ENCODE assay signal across 9 cellular contexts in genomic region chr7:24727165-24728120, GRCh38. TPM values are rescaled to one million over a fixed set of nuclear protein-coding genes. Genes with fewer than 3 reads are reported as not detected.
DNase-seq lines count a peak whose midpoint lies in the region; ATAC-seq and TF ChIP-seq lines count a peak whose summit lies in the region.
"Had no signal": no experiment of that assay in that cellular context is flagged by ENCODE, and none has a peak within 500 bp of the region (broad histone marks: within the 10 kb centered on the region; RNA-seq: fewer than 3 reads in every experiment).

No MANE protein-coding gene starts in this region.

- H3K36me3 ChIP-seq in mesenchymal stem cell (ENCODE audit: control insufficient read depth in 1 of 2, insufficient read depth in 2 of 2, low read depth in 1 of 2, low read length in 2 of 2) (peaks cover 4 to 20% of the 10 kb centered on the region in 2 experiments), esophagus squamous epithelium (no peaks in the 10 kb centered on the region), neuronal stem cell (replicated peaks in 1 of 2; ENCODE audit: control insufficient read depth in 2 of 2, insufficient read depth in 2 of 2, low read length in 2 of 2) (peaks cover 0 to under 1% of the 10 kb centered on the region in 2 donors)
- H3K36me3 ChIP-seq: ovary had no signal

- H3K4me3 ChIP-seq in mesenchymal stem cell (ENCODE audit: insufficient read depth in 1 of 2, low read depth in 1 of 2, low read length in 2 of 2) (no peak overlapping the region), esophagus squamous epithelium (no peak overlapping the region), neuronal stem cell (ENCODE audit: low read length in 2 of 2) (no peak overlapping the region)
- H3K4me3 ChIP-seq: ovary had no signal

- H3K4me1 ChIP-seq in mesenchymal stem cell (ENCODE audit: control insufficient read depth, insufficient read depth, low read depth, low read length): peaks cover 8% of the 10 kb centered on the region
- H3K4me1 ChIP-seq in esophagus squamous epithelium: peaks cover 0 to 12% (median 0%) of the 10 kb centered on the region in 3 donors
- H3K4me1 ChIP-seq in neuronal stem cell (ENCODE audit: control insufficient read depth in 2 of 2, insufficient read depth in 1 of 2, low read depth in 1 of 2, low read length in 2 of 2): peaks cover 0 to 6% of the 10 kb centered on the region in 2 donors

- 86% methylated on average over 12 of the region's 13 CpGs for WGBS in mesenchymal stem cell
- WGBS in esophagus squamous epithelium, 2 donors: 74 to 82% methylated on average over 5 to 10 of the region's 13 CpGs
- no CpG with 5 or more reads among the region's 13 CpGs for WGBS in neuronal stem cell (ENCODE audit: extremely low coverage in 2 of 2, insufficient read length in 2 of 2, insufficient replicate concordance in 1 of 2), 2 donors

- H2AK5ac ChIP-seq in mesenchymal stem cell (ENCODE audit: low read length, severe bottlenecking) (no peak overlapping the region), neuronal stem cell (ENCODE audit: low read depth, low read length) (no peak overlapping the region)

- peaks cover 3% of the 10 kb centered on the region for H3K27me3 Mint-ChIP-seq in IgD-negative memory B cell

- H3K9me3 Mint-ChIP-seq in IgD-negative memory B cell: no peaks in the 10 kb centered on the region

- no peak for TF ChIP-seq POLR2A in esophagus squamous epithelium (IDR thresholded peaks at IDR 0.05)

- no peak overlapping the region for H3K4ac ChIP-seq in mesenchymal stem cell (ENCODE audit: low read depth in 1 of 2, low read length in 2 of 2)
- H3K4ac ChIP-seq in neuronal stem cell (ENCODE audit: low read length): no peak overlapping the region

- ATAC-seq in GM18870 (IDR thresholded peaks at IDR 0.05; ENCODE audit: unreplicated experiment) (peak; percentile 68), HG02571 (IDR thresholded peaks at IDR 0.05; ENCODE audit: unreplicated experiment) (peak; percentile 62)

- H3K4me1 Mint-ChIP-seq in IgD-negative memory B cell: peaks cover 6 to 19% (median 11%) of the 10 kb centered on the region in 3 donors

- H3K79me1 ChIP-seq in mesenchymal stem cell (replicated peaks; ENCODE audit: low read length, poor library complexity, severe bottlenecking) (peaks cover 59% of the 10 kb centered on the region), neuronal stem cell (ENCODE audit: low read depth, low read length) (no peaks in the 10 kb centered on the region)

- peak overlapping the region in 1 of 4 donors; percentile 2 for H3K4me3 Mint-ChIP-seq in IgD-negative memory B cell

- intact Hi-C loops in esophagus squamous epithelium (cut with DNase I): no loop called here

- H4K91ac ChIP-seq in mesenchymal stem cell (ENCODE audit: low read length) (no peak overlapping the region), neuronal stem cell (ENCODE audit: low read depth, low read length, poor library complexity) (no peak overlapping the region)

- peaks cover 4% of the 10 kb centered on the region for H3K36me3 Mint-ChIP-seq in IgD-negative memory B cell

- H2BK5ac ChIP-seq in mesenchymal stem cell (ENCODE audit: low read depth, low read length, poor library complexity, severe bottlenecking) (no peak overlapping the region), neuronal stem cell (ENCODE audit: low read length) (no peak overlapping the region)

- H2BK120ac ChIP-seq in mesenchymal stem cell (ENCODE audit: low read depth, low read length) (no peak overlapping the region), neuronal stem cell (ENCODE audit: low read depth, low read length) (no peak overlapping the region)

- H3K27me3 ChIP-seq in mesenchymal stem cell (ENCODE audit: control insufficient read depth in 1 of 2, insufficient read depth in 1 of 2, low read length in 2 of 2): no peaks in the 10 kb centered on the region
- H3K27me3 ChIP-seq in esophagus squamous epithelium: no peaks in the 10 kb centered on the region
- H3K27me3 ChIP-seq in neuronal stem cell (ENCODE audit: control insufficient read depth in 3 of 3, insufficient read depth in 3 of 3, low read depth in 1 of 3, low read length in 3 of 3): no peaks in the 10 kb centered on the region
- H3K27me3 ChIP-seq: ovary had no signal

- H3K27ac Mint-ChIP-seq in IgD-negative memory B cell: peak overlapping the region in 2 of 3 donors; percentile 5 to 6

- no peak for DNase-seq in mesenchymal stem cell
- DNase-seq in ACHN: no peak
- DNase-seq in esophagus squamous epithelium (lab: John Stamatoyannopoulos, UW): no peak
- no peak for DNase-seq in neuronal stem cell (ENCODE audit: low spot score)
- no peak for DNase-seq in C1 segment of cervical spinal cord (lab: John Stamatoyannopoulos, UW)

- H3K9ac ChIP-seq in mesenchymal stem cell (ENCODE audit: low read length) (no peak overlapping the region), neuronal stem cell (ENCODE audit: low read depth, low read length, poor library complexity) (no peak overlapping the region)

- H2BK12ac ChIP-seq in mesenchymal stem cell (ENCODE audit: low read length in 2 of 2): no peak overlapping the region
- no peak overlapping the region for H2BK12ac ChIP-seq in neuronal stem cell (ENCODE audit: low read length)

- H3K18ac ChIP-seq in mesenchymal stem cell (ENCODE audit: low read depth in 1 of 2, low read length in 2 of 2) (peak overlapping the region in 1 of 2 experiments; percentile 5), neuronal stem cell (ENCODE audit: low read length) (no peak overlapping the region)

- peak overlapping the region; percentile 62 for H4K8ac ChIP-seq in mesenchymal stem cell (ENCODE audit: low read length)
- H4K8ac ChIP-seq in neuronal stem cell (ENCODE audit: low read depth, low read length): no peak overlapping the region

- H3K14ac ChIP-seq in mesenchymal stem cell (ENCODE audit: low read length in 2 of 2): no peak overlapping the region
- no peak overlapping the region for H3K14ac ChIP-seq in neuronal stem cell (ENCODE audit: low read length)

- H3K4me2 ChIP-seq in mesenchymal stem cell (ENCODE audit: low read length, poor library complexity, severe bottlenecking): no peak overlapping the region
- no peak overlapping the region for H3K4me2 ChIP-seq in neuronal stem cell (ENCODE audit: insufficient read depth, low read length, poor library complexity, severe bottlenecking)

- H3K27ac ChIP-seq in mesenchymal stem cell (ENCODE audit: low read length, poor library complexity, severe bottlenecking): no peak overlapping the region
- no peak overlapping the region for H3K27ac ChIP-seq in esophagus squamous epithelium
- H3K27ac ChIP-seq in neuronal stem cell (replicated peaks; ENCODE audit: low read length): no peak overlapping the region
- H3K27ac ChIP-seq: ovary had no signal

- H3K23ac ChIP-seq in mesenchymal stem cell (ENCODE audit: low read length in 2 of 2) (no peak overlapping the region), neuronal stem cell (ENCODE audit: low read depth, low read length, poor library complexity) (no peak overlapping the region)

- in situ Hi-C loops in ACHN (cut with HindIII; ENCODE audit: low pct_ligation_motif_present, low pct_unique_long_range_greater_than_20kb, low sequenced_read_pairs): no loop called here

- H3K9me3 ChIP-seq in mesenchymal stem cell (ENCODE audit: control insufficient read depth, low read length): no peaks in the 10 kb centered on the region
- H3K9me3 ChIP-seq in esophagus squamous epithelium: no peaks in the 10 kb centered on the region
- peaks cover 0 to 6% of the 10 kb centered on the region in 2 donors for H3K9me3 ChIP-seq in neuronal stem cell (replicated peaks in 1 of 2; ENCODE audit: control insufficient read depth in 2 of 2, insufficient read depth in 1 of 2, low read depth in 1 of 2, low read length in 2 of 2)
- H3K9me3 ChIP-seq: ovary had no signal

- no peak for TF ChIP-seq CTCF in esophagus squamous epithelium (IDR thresholded peaks at IDR 0.05)

- H2AFZ ChIP-seq in mesenchymal stem cell (ENCODE audit: low read depth, low read length) (no peak overlapping the region), neuronal stem cell (ENCODE audit: low read length) (no peak overlapping the region)

- H2BK15ac ChIP-seq in mesenchymal stem cell (ENCODE audit: low read depth, poor library complexity, severe bottlenecking) (no peak overlapping the region), neuronal stem cell (ENCODE audit: low read length) (no peak overlapping the region)

RNA-seq across cellular contexts. Expression of gene GSDME, which starts 29.8 kb away (rescaled TPM):
- 4.6 TPM for polyA plus RNA-seq in IgD-negative memory B cell
- 21.3 TPM for polyA plus RNA-seq in mesenchymal stem cell (2013, experiment 1 of 2)
- 21.1 TPM for polyA plus RNA-seq in mesenchymal stem cell (2013, experiment 2 of 2)
- total RNA-seq in esophagus squamous epithelium: 10 to 100 TPM in 2 of 4 donors, 1 to 10 TPM in 1, under 1 TPM in 1; 0.87 to 16.3 (median 10.4) TPM
- polyA plus RNA-seq in neuronal stem cell (2013, experiment 1 of 2): 15.1 TPM
- polyA plus RNA-seq in neuronal stem cell (2013, experiment 2 of 2): 15.8 TPM
